Comparison of ENCODE assay signal across 3 cellular contexts in the genomic region with DNA sequence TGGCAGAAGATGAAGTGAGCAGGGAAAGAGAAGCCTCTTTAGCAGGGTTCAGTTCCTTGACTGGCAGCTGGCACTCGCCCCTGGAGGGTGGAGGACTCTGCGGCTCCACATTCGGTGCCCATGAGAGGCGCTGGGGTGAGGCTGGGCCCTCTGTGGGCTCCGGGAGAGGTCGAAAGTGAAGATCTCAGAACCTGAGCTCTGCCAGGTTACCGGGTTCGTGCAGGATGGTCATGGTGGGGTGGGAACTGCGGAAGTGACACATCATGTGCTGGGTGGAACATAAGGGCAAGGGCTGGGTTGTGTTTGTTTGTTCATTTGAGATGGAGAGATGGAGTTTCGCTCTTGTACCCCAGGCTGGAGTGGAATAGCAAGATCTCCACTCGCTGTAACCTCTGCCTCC.
TF ChIP-seq lines count a peak whose summit lies in the region.

No MANE protein-coding gene starts in this region.

TF ChIP-seq in SK-N-SH, 30 proteins besides CTCF, POLR2A, EP300 and RAD21:
- no peak for TF ChIP-seq MEF2A (IDR thresholded peaks at IDR 0.05; ENCODE audit: borderline replicate concordance, low read depth)

TF ChIP-seq in SK-N-SH treated with all-trans-retinoic acid at 6 μM for 48 hours, 23 proteins besides CTCF, POLR2A, EP300 and RAD21:
- no peak for TF ChIP-seq BACH2 (CRISPR knock-in tag; IDR thresholded peaks at IDR 0.05; ENCODE audit: borderline replicate concordance)
- TF ChIP-seq, protein P1, sequence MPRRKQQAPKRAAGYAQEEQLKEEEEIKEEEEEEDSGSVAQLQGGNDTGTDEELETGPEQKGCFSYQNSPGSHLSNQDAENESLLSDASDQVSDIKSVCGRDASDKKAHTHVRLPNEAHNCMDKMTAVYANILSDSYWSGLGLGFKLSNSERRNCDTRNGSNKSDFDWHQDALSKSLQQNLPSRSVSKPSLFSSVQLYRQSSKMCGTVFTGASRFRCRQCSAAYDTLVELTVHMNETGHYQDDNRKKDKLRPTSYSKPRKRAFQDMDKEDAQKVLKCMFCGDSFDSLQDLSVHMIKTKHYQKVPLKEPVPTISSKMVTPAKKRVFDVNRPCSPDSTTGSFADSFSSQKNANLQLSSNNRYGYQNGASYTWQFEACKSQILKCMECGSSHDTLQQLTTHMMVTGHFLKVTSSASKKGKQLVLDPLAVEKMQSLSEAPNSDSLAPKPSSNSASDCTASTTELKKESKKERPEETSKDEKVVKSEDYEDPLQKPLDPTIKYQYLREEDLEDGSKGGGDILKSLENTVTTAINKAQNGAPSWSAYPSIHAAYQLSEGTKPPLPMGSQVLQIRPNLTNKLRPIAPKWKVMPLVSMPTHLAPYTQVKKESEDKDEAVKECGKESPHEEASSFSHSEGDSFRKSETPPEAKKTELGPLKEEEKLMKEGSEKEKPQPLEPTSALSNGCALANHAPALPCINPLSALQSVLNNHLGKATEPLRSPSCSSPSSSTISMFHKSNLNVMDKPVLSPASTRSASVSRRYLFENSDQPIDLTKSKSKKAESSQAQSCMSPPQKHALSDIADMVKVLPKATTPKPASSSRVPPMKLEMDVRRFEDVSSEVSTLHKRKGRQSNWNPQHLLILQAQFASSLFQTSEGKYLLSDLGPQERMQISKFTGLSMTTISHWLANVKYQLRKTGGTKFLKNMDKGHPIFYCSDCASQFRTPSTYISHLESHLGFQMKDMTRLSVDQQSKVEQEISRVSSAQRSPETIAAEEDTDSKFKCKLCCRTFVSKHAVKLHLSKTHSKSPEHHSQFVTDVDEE (CRISPR knock-in tag; IDR thresholded peaks at IDR 0.05) = no peak
- TF ChIP-seq ZC3H10 (CRISPR knock-in tag; IDR thresholded peaks at IDR 0.05) = no peak
- TF ChIP-seq GLIS3 (CRISPR knock-in tag; IDR thresholded peaks at IDR 0.05) = no peak
- TF ChIP-seq, protein P2, sequence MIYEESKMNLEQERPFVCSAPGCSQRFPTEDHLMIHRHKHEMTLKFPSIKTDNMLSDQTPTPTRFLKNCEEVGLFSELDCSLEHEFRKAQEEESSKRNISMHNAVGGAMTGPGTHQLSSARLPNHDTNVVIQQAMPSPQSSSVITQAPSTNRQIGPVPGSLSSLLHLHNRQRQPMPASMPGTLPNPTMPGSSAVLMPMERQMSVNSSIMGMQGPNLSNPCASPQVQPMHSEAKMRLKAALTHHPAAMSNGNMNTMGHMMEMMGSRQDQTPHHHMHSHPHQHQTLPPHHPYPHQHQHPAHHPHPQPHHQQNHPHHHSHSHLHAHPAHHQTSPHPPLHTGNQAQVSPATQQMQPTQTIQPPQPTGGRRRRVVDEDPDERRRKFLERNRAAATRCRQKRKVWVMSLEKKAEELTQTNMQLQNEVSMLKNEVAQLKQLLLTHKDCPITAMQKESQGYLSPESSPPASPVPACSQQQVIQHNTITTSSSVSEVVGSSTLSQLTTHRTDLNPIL (CRISPR knock-in tag; IDR thresholded peaks at IDR 0.05; ENCODE audit: low read depth) = no peak

TF ChIP-seq in H1, 55 proteins besides CTCF, POLR2A, EP300 and RAD21:
- TF ChIP-seq GTF2F1 (IDR thresholded peaks at IDR 0.05; ENCODE audit: borderline replicate concordance, low read depth, low read length) (no peak), TAF1 (IDR thresholded peaks at IDR 0.05; ENCODE audit: low read depth, low read length) (no peak), CBX5 (IDR thresholded peaks at IDR 0.05; ENCODE audit: low read depth, low read length) (no peak), KDM5A (IDR thresholded peaks at IDR 0.05; ENCODE audit: low read length) (no peak), ZNF274 (IDR thresholded peaks at IDR 0.05; ENCODE audit: borderline replicate concordance, extremely low read depth, low read length) (no peak), SP4 (IDR thresholded peaks at IDR 0.05; ENCODE audit: low read length) (no peak), SUZ12 (IDR thresholded peaks at IDR 0.05; ENCODE audit: low read length) (no peak), TAF7 (optimal IDR thresholded peaks at IDR 0.05; ENCODE audit: borderline replicate concordance, low read depth, low read length) (no peak), SIX5 (IDR thresholded peaks at IDR 0.05; ENCODE audit: low read depth, low read length) (no peak), TBP (IDR thresholded peaks at IDR 0.05; ENCODE audit: low read depth, low read length) (no peak), CREB1 (IDR thresholded peaks at IDR 0.05) (no peak)
- TF ChIP-seq, protein P3, sequence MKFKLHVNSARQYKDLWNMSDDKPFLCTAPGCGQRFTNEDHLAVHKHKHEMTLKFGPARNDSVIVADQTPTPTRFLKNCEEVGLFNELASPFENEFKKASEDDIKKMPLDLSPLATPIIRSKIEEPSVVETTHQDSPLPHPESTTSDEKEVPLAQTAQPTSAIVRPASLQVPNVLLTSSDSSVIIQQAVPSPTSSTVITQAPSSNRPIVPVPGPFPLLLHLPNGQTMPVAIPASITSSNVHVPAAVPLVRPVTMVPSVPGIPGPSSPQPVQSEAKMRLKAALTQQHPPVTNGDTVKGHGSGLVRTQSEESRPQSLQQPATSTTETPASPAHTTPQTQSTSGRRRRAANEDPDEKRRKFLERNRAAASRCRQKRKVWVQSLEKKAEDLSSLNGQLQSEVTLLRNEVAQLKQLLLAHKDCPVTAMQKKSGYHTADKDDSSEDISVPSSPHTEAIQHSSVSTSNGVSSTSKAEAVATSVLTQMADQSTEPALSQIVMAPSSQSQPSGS (IDR thresholded peaks at IDR 0.05; ENCODE audit: low read length) = no peak
